ENCODE assay signal across 10 cellular contexts in the genomic region with DNA sequence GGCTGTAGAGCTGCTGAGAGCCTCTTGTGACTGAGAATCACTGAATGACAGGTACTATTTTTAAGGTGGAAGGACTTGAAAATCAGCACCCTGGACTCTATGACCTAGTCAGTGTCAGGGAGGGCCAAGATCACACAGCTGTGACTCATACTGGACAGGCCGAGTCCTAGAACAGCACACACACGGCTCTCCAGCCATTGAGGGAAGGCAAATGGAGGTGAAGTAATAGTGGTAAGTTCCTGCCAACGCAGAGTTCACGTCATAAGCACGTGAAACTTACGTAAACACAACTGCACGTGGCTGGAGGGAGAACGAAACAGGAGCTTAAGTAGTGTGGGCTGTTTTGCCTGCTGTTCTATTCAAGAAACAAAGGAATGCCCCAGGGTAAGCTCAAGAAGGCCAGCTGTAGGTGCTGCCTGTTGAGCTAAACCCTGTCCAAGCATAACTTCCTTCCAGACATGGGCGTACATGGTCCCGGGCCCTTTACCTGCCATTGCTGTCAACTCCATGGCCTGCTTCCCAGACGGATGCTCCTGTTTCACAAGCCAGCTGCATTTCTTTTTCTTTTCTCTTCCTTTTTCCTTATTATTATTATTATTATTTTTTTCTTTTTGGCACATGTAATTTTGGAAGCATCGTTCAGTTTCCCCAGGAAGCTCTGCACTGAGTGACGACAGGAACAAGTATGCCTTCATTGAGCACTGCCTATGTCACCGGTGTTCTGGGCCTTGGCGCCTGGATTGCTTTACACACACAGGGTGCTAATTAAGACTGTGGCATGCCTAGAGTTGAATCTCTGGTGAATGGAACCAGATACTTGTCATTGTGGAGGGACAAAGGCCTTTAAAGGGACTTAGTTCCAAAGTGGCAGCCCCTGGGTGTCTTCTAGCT. TPM values are rescaled to one million over a fixed set of nuclear protein-coding genes. Genes with fewer than 3 reads are reported as not detected.
DNase-seq lines count a peak whose midpoint lies in the region; TF ChIP-seq lines count a peak whose summit lies in the region.
"Had no signal": no experiment of that assay in that cellular context is flagged by ENCODE, and none has a peak within 500 bp of the region (broad histone marks: within the 10 kb centered on the region; RNA-seq: fewer than 3 reads in every experiment).

No MANE protein-coding gene starts in this region.

- no peaks in the 10 kb centered on the region for H3K36me3 ChIP-seq in uterus

- H3K9me3 ChIP-seq in uterus, result no peaks in the 10 kb centered on the region

- peak overlapping the region; percentile 78 to 87 for H3K27ac ChIP-seq in uterus

- intact Hi-C loops in lower leg skin (cut with DNase I; ENCODE audit: low total_unique reads), result no loop called here
- intact Hi-C loops in uterus (cut with DNase I; ENCODE audit: low total_unique reads), result no loop called here

- TF ChIP-seq POLR2A in lower leg skin (IDR thresholded peaks at IDR 0.05) (no peak), uterus (IDR thresholded peaks at IDR 0.05) (no peak)

- no peaks in the 10 kb centered on the region for H3K27me3 Mint-ChIP-seq in T-helper 2 cell treated with Interferon-gamma antibody and Interleukin-4, amounts not matched to agents 5 μg/mL and 100 μg/mL, for 36 hours (ENCODE audit: low read depth)

- H3K4me1 ChIP-seq in uterus, result peaks cover 0 to 4% of the 10 kb centered on the region in 2 donors

- no peak for DNase-seq in T-helper 2 cell treated with Interferon-gamma antibody and Interleukin-4, amounts not matched to agents 5 μg/mL and 100 μg/mL, for 36 hours (ENCODE audit: low spot score)
- no peak for DNase-seq in T-helper 2 cell
- peak; percentile 40 for DNase-seq in brain pericyte (ENCODE audit: low read depth, low spot score)
- DNase-seq in lower leg skin (ENCODE audit: low spot score in 2 of 2), result peak; percentile 82 to 91
- DNase-seq in uterus, result peak; percentile 87 to 93
- DNase-seq in activated CD4-positive, alpha-beta T cell treated with anti-CD3 and anti-CD28 coated beads for 4 hours, result no peak
- DNase-seq in NCI-H226, result no peak
- DNase-seq in activated effector memory CD4-positive, alpha-beta T cell treated with Interleukin-2 at 50 U/mL for 16 hours, result no peak
- DNase-seq: T1000 had no signal

- H3K36me3 Mint-ChIP-seq in T-helper 2 cell treated with Interferon-gamma antibody and Interleukin-4, amounts not matched to agents 5 μg/mL and 100 μg/mL, for 36 hours (ENCODE audit: low read depth), result no peaks in the 10 kb centered on the region

- H3K4me3 ChIP-seq in lower leg skin (ENCODE audit: low read depth, poor library complexity, severe bottlenecking), result no peak overlapping the region
- no peak overlapping the region for H3K4me3 ChIP-seq in uterus

- TF ChIP-seq CTCF in lower leg skin (IDR thresholded peaks at IDR 0.05), result no peak
- TF ChIP-seq CTCF in uterus (IDR thresholded peaks at IDR 0.05), result no peak

- H3K27ac Mint-ChIP-seq in T-helper 2 cell treated with Interferon-gamma antibody and Interleukin-4, amounts not matched to agents 5 μg/mL and 100 μg/mL, for 36 hours, result peak overlapping the region; percentile 6
- H3K27ac Mint-ChIP-seq: B cell had no signal

- no peaks in the 10 kb centered on the region for H3K9me3 Mint-ChIP-seq in T-helper 2 cell treated with Interferon-gamma antibody and Interleukin-4, amounts not matched to agents 5 μg/mL and 100 μg/mL, for 36 hours

- no peak overlapping the region for H3K4me3 Mint-ChIP-seq in T-helper 2 cell treated with Interferon-gamma antibody and Interleukin-4, amounts not matched to agents 5 μg/mL and 100 μg/mL, for 36 hours
- H3K4me3 Mint-ChIP-seq: B cell had no signal

- 48 to 52% methylated on average over 15 of the region's 15 CpGs for WGBS in lower leg skin, 2 donors

- H3K27me3 ChIP-seq in uterus, result no peaks in the 10 kb centered on the region

- H3K4me1 Mint-ChIP-seq in T-helper 2 cell treated with Interferon-gamma antibody and Interleukin-4, amounts not matched to agents 5 μg/mL and 100 μg/mL, for 36 hours (ENCODE audit: low read depth), result peaks cover 56% of the 10 kb centered on the region

RNA-seq across cellular contexts. Expression of gene LCP2, which starts 10.2 kb away (rescaled TPM):
- total RNA-seq in lower leg skin (1 to 10 TPM; 4.6 to 6.5 (median 5.7) TPM), uterus (10 to 100 TPM in 3 of 4 donors, 1 to 10 TPM in 1; 1.3 to 19.1 (median 11.2) TPM)

Comparison
In these comparisons a context has a peak if more than half of its experiments do, and no peak if none do; other contexts are left out.
1. DNase-seq: peak in brain pericyte (single experiment), lower leg skin (2 of 2) and uterus (2 of 2); none in T-helper 2 cell treated with Interferon-gamma antibody and Interleukin-4, amounts not matched to agents 5 μg/mL and 100 μg/mL, for 36 hours (single experiment), T-helper 2 cell (0 of 5), activated CD4-positive, alpha-beta T cell treated with anti-CD3 and anti-CD28 coated beads for 4 hours (0 of 2), NCI-H226 (single experiment) and activated effector memory CD4-positive, alpha-beta T cell treated with Interleukin-2 at 50 U/mL for 16 hours (single experiment).